In genomic region chr11:34346551-34346950, GRCh38 we compare ENCODE assay signal across 13 cellular contexts. TPM values are rescaled to one million over a fixed set of nuclear protein-coding genes. Genes with fewer than 3 reads are reported as not detected.
DNase-seq lines count a peak whose midpoint lies in the region; ATAC-seq and TF ChIP-seq lines count a peak whose summit lies in the region.
"Had no signal": no experiment of that assay in that cellular context is flagged by ENCODE, and none has a peak within 500 bp of the region (broad histone marks: within the 10 kb centered on the region; RNA-seq: fewer than 3 reads in every experiment).

No MANE protein-coding gene starts in this region.

- peak; percentile 31 to 46 for ATAC-seq in gastrocnemius medialis
- ATAC-seq in GM21717 (IDR thresholded peaks at IDR 0.05; ENCODE audit: unreplicated experiment): no peak

- in situ Hi-C loops in gastrocnemius medialis (cut with MboI; ENCODE audit: low sequenced_read_pairs in 4 of 4): no loop called here

- H3K4me1 ChIP-seq in ascending aorta (peaks cover 10 to 70% of the 10 kb centered on the region in 2 donors), left ventricle myocardium inferior (peaks cover 89% of the 10 kb centered on the region), gastrocnemius medialis (peaks cover 73 to 78% of the 10 kb centered on the region in 2 donors)

- intact Hi-C loops in ascending aorta (cut with DNase I) (loop anchor here (1.0 to 2.0 kb wide), 4 partner anchors 12 to 154 kb away; partner anchors contain the start of gene ABTB2), left ventricle myocardium inferior (cut with micrococcal nuclease) (no loop called here), gastrocnemius medialis (cut with DNase I; ENCODE audit: low total_unique reads) (loop anchor here (1.0 to 10.0 kb wide), 2 partner anchors 11 to 642 kb away; partner anchors contain the start of gene C11orf91)

- H3K4me3 ChIP-seq in ascending aorta: peak overlapping the region in 1 of 2 donors; percentile 27
- H3K4me3 ChIP-seq in left ventricle myocardium inferior: peak overlapping the region; percentile 20
- no peak overlapping the region for H3K4me3 ChIP-seq in gastrocnemius medialis
- H3K4me3 ChIP-seq: SK-N-MC had no signal

- peak overlapping the region; percentile 78 to 94 for H3K27ac ChIP-seq in ascending aorta
- peak overlapping the region; percentile 88 for H3K27ac ChIP-seq in left ventricle myocardium inferior (replicated peaks)
- H3K27ac ChIP-seq in gastrocnemius medialis: peak overlapping the region; percentile 84 to 93 (median 87)
- H3K27ac ChIP-seq: KMS-11, SK-N-MC had no signal

- peak in 1 of 2 donors; percentile 7 for TF ChIP-seq POLR2A in gastrocnemius medialis (IDR thresholded peaks at IDR 0.05)

- H3K27me3 ChIP-seq in ascending aorta (no peaks in the 10 kb centered on the region), left ventricle myocardium inferior (ENCODE audit: low read depth) (no peaks in the 10 kb centered on the region), gastrocnemius medialis (no peaks in the 10 kb centered on the region)

- DNase-seq in Daoy (ENCODE audit: low read depth) (peak; percentile 45), ascending aorta (ENCODE audit: low spot score in 2 of 2) (peak in 1 of 2 donors; percentile 79), left ventricle myocardium inferior (peak; percentile 25), gastrocnemius medialis (peak in 1 of 2 donors; percentile 25), NCI-H748 (lab: John Stamatoyannopoulos, UW; ENCODE audit: unreplicated experiment) (no peak), COR-L47 (lab: John Stamatoyannopoulos, UW) (no peak), dermis blood vessel endothelial cell (no peak)
- DNase-seq: activated CD4-positive, alpha-beta T cell treated with anti-CD3 and anti-CD28 coated beads, Interleukin-2, amount 50 U/mL, for 48 hours; H7; kidney glomerular epithelial cell had no signal

- TF ChIP-seq CTCF in ascending aorta (IDR thresholded peaks at IDR 0.05) (no peak), left ventricle myocardium inferior (IDR thresholded peaks at IDR 0.05; ENCODE audit: borderline replicate concordance) (no peak), gastrocnemius medialis (IDR thresholded peaks at IDR 0.05 in 4 of 5, conservative IDR thresholded peaks at IDR 0.05 in 1 of 5) (no peak)

- no peaks in the 10 kb centered on the region for H3K36me3 ChIP-seq in ascending aorta
- H3K36me3 ChIP-seq in left ventricle myocardium inferior: no peaks in the 10 kb centered on the region
- no peaks in the 10 kb centered on the region for H3K36me3 ChIP-seq in gastrocnemius medialis

- no peaks in the 10 kb centered on the region for H3K9me3 ChIP-seq in ascending aorta
- H3K9me3 ChIP-seq in left ventricle myocardium inferior (replicated peaks): no peaks in the 10 kb centered on the region
- H3K9me3 ChIP-seq in gastrocnemius medialis: no peaks in the 10 kb centered on the region

RNA-seq across cellular contexts. Expression of gene ABTB2, which starts 11.3 kb away (rescaled TPM):
- 9.3 and 11.4 TPM in 2 replicates for total RNA-seq in Daoy (2014; rRNA removed; shearing (Covaris generic))
- total RNA-seq in ascending aorta (7.9 TPM), left ventricle myocardium inferior (24.7 TPM), gastrocnemius medialis (10 to 100 TPM in 2 of 4 donors, 1 to 10 TPM in 2; 8.8 to 30.7 (median 12.2) TPM), dermis blood vessel endothelial cell (0.23 and 0.34 TPM in 2 replicates)

Comparison
In these comparisons a context has a peak if more than half of its experiments do, and no peak if none do; other contexts are left out.
1. DNase-seq: peak in Daoy (single experiment) and left ventricle myocardium inferior (single experiment); none in NCI-H748 (single experiment), COR-L47 (single experiment) and dermis blood vessel endothelial cell (single experiment).
2. Peak in every context shown above with its lines, with median percentiles within 50 percentile points of each other: H3K27ac ChIP-seq.